8 cellular contexts compared by ENCODE assay signal in genomic region chr12:95083938-95084337, GRCh38. TPM values are rescaled to one million over a fixed set of nuclear protein-coding genes. Genes with fewer than 3 reads are reported as not detected.
DNase-seq lines count a peak whose midpoint lies in the region; ATAC-seq, FAIRE-seq and TF ChIP-seq lines count a peak whose summit lies in the region.

No MANE protein-coding gene starts in this region.

- H3K27ac ChIP-seq in iPS-18a (ENCODE audit: low read length), result peak overlapping the region; percentile 36
- H3K27ac ChIP-seq in sigmoid colon, result peak overlapping the region; percentile 43 to 79 (median 73)
- H3K27ac ChIP-seq in tibial artery, result peak overlapping the region in 1 of 2 donors; percentile 36
- no peak overlapping the region for H3K27ac ChIP-seq in OCI-LY7 (ENCODE audit: low read depth, low read length, poor library complexity, severe bottlenecking)

- no peaks in the 10 kb centered on the region for H3K9me2 ChIP-seq in OCI-LY7 (ENCODE audit: insufficient read depth, low read length)

- POLR2A ChIA-PET in OCI-LY7 (lab: Charles Lee), result interaction anchor here (0.5 to 1.1 kb wide), 3 partner anchors 11 to 131 kb away, joined by 3 to 4 read pairs (median 3); partner anchors contain the start of gene NR2C1

- no TSS peak for BruUV-seq in OCI-LY7 (replicated peaks; lab: Mats Ljungman, UMichigan)

- 10 to 39% methylated on average over 4 of the region's 4 CpGs for WGBS in sigmoid colon, 2 donors

- peak; percentile 96 for FAIRE-seq in H54 (lab: Jason Lieb, UNC)

- H3K4me1 ChIP-seq in iPS-18a (ENCODE audit: control insufficient read depth, low read depth, low read length), result peaks cover 6% of the 10 kb centered on the region
- peaks cover 0 to 20% (median 17%) of the 10 kb centered on the region in 4 donors for H3K4me1 ChIP-seq in sigmoid colon
- peaks cover 0 to 12% (median 6%) of the 10 kb centered on the region in 4 donors for H3K4me1 ChIP-seq in tibial artery
- peaks cover 8% of the 10 kb centered on the region for H3K4me1 ChIP-seq in OCI-LY7 (ENCODE audit: insufficient read depth, low read length, poor library complexity, severe bottlenecking)

- H3K9me3 ChIP-seq in iPS-18a (ENCODE audit: control insufficient read depth, low read depth, low read length), result no peaks in the 10 kb centered on the region
- no peaks in the 10 kb centered on the region for H3K9me3 ChIP-seq in sigmoid colon
- no peaks in the 10 kb centered on the region for H3K9me3 ChIP-seq in tibial artery
- H3K9me3 ChIP-seq in OCI-LY7 (ENCODE audit: low read length), result no peaks in the 10 kb centered on the region

- no peak overlapping the region for H3K4me2 ChIP-seq in OCI-LY7 (ENCODE audit: low read length)

- H3K79me2 ChIP-seq in OCI-LY7 (ENCODE audit: insufficient read depth, low read depth, low read length), result no peaks in the 10 kb centered on the region

- no peaks in the 10 kb centered on the region for H3K27me3 ChIP-seq in iPS-18a (ENCODE audit: control insufficient read depth, insufficient read depth, low read length)
- no peaks in the 10 kb centered on the region for H3K27me3 ChIP-seq in sigmoid colon
- no peaks in the 10 kb centered on the region for H3K27me3 ChIP-seq in tibial artery

- ATAC-seq in HG02759 (IDR thresholded peaks at IDR 0.05; ENCODE audit: unreplicated experiment) (no peak), GM21528 (IDR thresholded peaks at IDR 0.05; ENCODE audit: low FRiP score, unreplicated experiment) (no peak)

- H4K20me1 ChIP-seq in OCI-LY7 (ENCODE audit: insufficient read depth, low read length), result no peaks in the 10 kb centered on the region

- TF ChIP-seq CTCF in astrocyte of the cerebellum (IDR thresholded peaks at IDR 0.05; ENCODE audit: low read depth, low read length, missing control alignments) (no peak), sigmoid colon (IDR thresholded peaks at IDR 0.05) (no peak), tibial artery (IDR thresholded peaks at IDR 0.05) (no peak), OCI-LY7 (conservative IDR thresholded peaks at IDR 0.05; ENCODE audit: low read length) (no peak)

- intact Hi-C loops in sigmoid colon (cut with DNase I) (no loop called here), tibial artery (cut with DNase I; ENCODE audit: low total_unique reads) (no loop called here), OCI-LY7 (cut with micrococcal nuclease; ENCODE audit: unreplicated experiment) (no loop called here)

- H2AFZ ChIP-seq in OCI-LY7 (ENCODE audit: low read length), result no peak overlapping the region

- peak in 1 of 4 donors; percentile 74 for TF ChIP-seq EP300 in sigmoid colon (IDR thresholded peaks at IDR 0.05)

- H3K9ac ChIP-seq in iPS-18a (ENCODE audit: low read length), result no peak overlapping the region

- H3K36me3 ChIP-seq in iPS-18a (ENCODE audit: control insufficient read depth, low read depth, low read length), result peaks cover 27% of the 10 kb centered on the region
- peaks cover 0 to 10% (median under 1%) of the 10 kb centered on the region in 4 donors for H3K36me3 ChIP-seq in sigmoid colon
- H3K36me3 ChIP-seq in tibial artery, result peaks cover 0 to 24% (median 0%) of the 10 kb centered on the region in 3 donors
- peaks cover 10% of the 10 kb centered on the region; the same call in 1 of the 2 replicates for H3K36me3 ChIP-seq in OCI-LY7 (ENCODE audit: insufficient read depth, low read length)

- TF ChIP-seq POLR2A in H54 (IDR thresholded peaks at IDR 0.05; ENCODE audit: low read depth, low read length) (no peak), sigmoid colon (IDR thresholded peaks at IDR 0.05) (no peak)

- CTCF ChIA-PET in OCI-LY7 (lab: Charles Lee; ENCODE audit: unreplicated experiment), result interaction anchor here (1.2 kb wide), 1 partner anchor 10 kb away, joined by 3 read pairs; the partner anchor contains the start of gene NR2C1

- in situ Hi-C loops in astrocyte of the cerebellum (cut with HindIII; ENCODE audit: low sequenced_read_pairs), result no loop called here

- DNase-seq in H54 (ENCODE audit: insufficient read length, low spot score) (peak; percentile 10), astrocyte of the cerebellum (ENCODE audit: low read depth) (peak; percentile 84), sigmoid colon (peak; percentile 70), tibial artery (no peak), OCI-LY7 (ENCODE audit: low spot score) (no peak)

- H3K4me3 ChIP-seq in astrocyte of the cerebellum (ENCODE audit: low read depth, low read length), result no peak overlapping the region
- H3K4me3 ChIP-seq in iPS-18a (ENCODE audit: low read length), result no peak overlapping the region
- H3K4me3 ChIP-seq in sigmoid colon, result no peak overlapping the region
- no peak overlapping the region for H3K4me3 ChIP-seq in tibial artery
- H3K4me3 ChIP-seq in OCI-LY7 (ENCODE audit: low read depth, low read length, poor library complexity, severe bottlenecking), result no peak overlapping the region

RNA-seq across cellular contexts. Expression of gene NR2C1, which starts 10.5 kb away (rescaled TPM):
- 10 to 100 TPM; 28.8 to 78.1 (median 52.2) TPM for total RNA-seq in sigmoid colon
- 10 to 100 TPM in 1 of 3 donors, 1 to 10 TPM in 2; 7.8 to 12.2 (median 8.3) TPM for polyA plus RNA-seq in sigmoid colon
- 37.5 and 43.4 TPM in 2 replicates for total RNA-seq in OCI-LY7 (2014; rRNA removed; shearing (Covaris generic))
- 42.8 and 55.7 TPM in 2 replicates for total RNA-seq in OCI-LY7 (2022)

Comparison
In these comparisons a context has a peak if more than half of its experiments do, and no peak if none do; other contexts are left out.
1. DNase-seq: peak in H54 (single experiment), astrocyte of the cerebellum (single experiment) and sigmoid colon (single experiment); none in tibial artery (0 of 2) and OCI-LY7 (single experiment).